Comparison of ENCODE assay signal across 20 cellular contexts in genomic region chr1:1922782-1923680, GRCh38. TPM values are rescaled to one million over a fixed set of nuclear protein-coding genes. Genes with fewer than 3 reads are reported as not detected.
A peak's percentile ranks its signal among the peaks of the same experiment; 100 is the strongest.
DNase-seq lines count a peak whose midpoint lies in the region; ATAC-seq, FAIRE-seq and TF ChIP-seq lines count a peak whose summit lies in the region.
"Had no signal": no experiment of that assay in that cellular context is flagged by ENCODE, and none has a peak within 500 bp of the region (broad histone marks: within the 10 kb centered on the region; RNA-seq: fewer than 3 reads in every experiment).

No MANE protein-coding gene starts in this region.

- no peak overlapping the region for H3K9ac ChIP-seq in H1 (replicated peaks in 1 of 4; ENCODE audit: extremely low read depth in 1 of 4, low read depth in 3 of 4, low read length in 3 of 4)
- H3K9ac ChIP-seq: SK-N-SH had no signal

- no peak overlapping the region for H4K5ac ChIP-seq in H1 (ENCODE audit: insufficient read length, low read depth, low read length)

- H3K9me3 ChIP-seq in H1 (ENCODE audit: insufficient read depth in 2 of 2, low read depth in 1 of 2, low read length in 1 of 2) (peaks cover 0 to 15% of the 10 kb centered on the region in 2 experiments; a peak in 1 of 4 replicates), pancreas (no peaks in the 10 kb centered on the region)
- H3K9me3 ChIP-seq: SK-N-SH, thyroid gland had no signal

- no peak for ATAC-seq in pancreas
- no peak for ATAC-seq in GM21723 (IDR thresholded peaks at IDR 0.05; ENCODE audit: unreplicated experiment)
- ATAC-seq: Panc1; stimulated activated naive CD8-positive, alpha-beta T cell treated with anti-CD3 and anti-CD28 coated beads, Interleukin-15, Interleukin-2, amounts not matched to agents 100 U/mL and 50 U/mL, for 24 hours had no signal

- H3K23me2 ChIP-seq in H1 (ENCODE audit: low read depth, low read length), result peaks cover 4% of the 10 kb centered on the region; the same call in 1 of the 2 replicates

- no peak overlapping the region for H2BK20ac ChIP-seq in H1 (ENCODE audit: low read length)

- H3K36me3 ChIP-seq in H1 (ENCODE audit: control insufficient read depth in 2 of 4, insufficient read depth in 4 of 4, low read length in 3 of 4), result no peaks in the 10 kb centered on the region
- H3K36me3 ChIP-seq in pancreas, result no peaks in the 10 kb centered on the region
- H3K36me3 ChIP-seq: thyroid gland, WERI-Rb-1 had no signal

- H3K79me2 ChIP-seq in H1 (ENCODE audit: control insufficient read depth in 1 of 2, insufficient read depth in 2 of 2, low read length in 2 of 2), result no peaks in the 10 kb centered on the region

- intact Hi-C loops in pancreas (cut with DNase I), result no loop called here

- no peak overlapping the region for H3K56ac ChIP-seq in H1 (replicated peaks; ENCODE audit: insufficient read length, low read depth, low read length)

- H3K4me2 ChIP-seq in H1 (ENCODE audit: insufficient read depth in 1 of 2, low read depth in 2 of 2, low read length in 2 of 2), result no peak overlapping the region
- H3K4me2 ChIP-seq: SK-N-SH had no signal

- H3K18ac ChIP-seq in H1 (ENCODE audit: extremely low read depth, low read length), result no peak overlapping the region

- FAIRE-seq in H1 (lab: Jason Lieb, UNC) (no peak), pancreas (lab: Jason Lieb, UNC) (no peak)
- FAIRE-seq: endometrium had no signal

- no peak for TF ChIP-seq POLR2A in H1 (IDR thresholded peaks at IDR 0.05; ENCODE audit: control extremely low read depth in 1 of 2, low read depth in 2 of 2, low read length in 2 of 2)

- TF ChIP-seq EP300 in H1 (IDR thresholded peaks at IDR 0.05; ENCODE audit: borderline replicate concordance in 1 of 2, low read depth in 2 of 2, low read length in 2 of 2), result no peak

- no peak overlapping the region for H2BK15ac ChIP-seq in H1 (ENCODE audit: low read length)

- no peak overlapping the region for H2BK5ac ChIP-seq in H1 (ENCODE audit: low read depth, low read length)

- 93% methylated on average over 18 of the region's 25 CpGs; no CpG with 5 or more reads in 1 of the 2 experiments for WGBS in H1 (ENCODE audit: extremely low coverage in 1 of 2, insufficient coverage in 1 of 2, insufficient read length in 1 of 2, insufficient replicate concordance in 2 of 2, low coverage in 1 of 2, low lambda C conversion rate in 2 of 2, missing lambda C conversion rate in 1 of 2), 2 experiments
- 71 to 73% methylated on average over 22 to 25 of the region's 25 CpGs for WGBS in pancreas, 2 donors

- H2AFZ ChIP-seq in H1 (ENCODE audit: low read length), result no peak overlapping the region

- no peaks in the 10 kb centered on the region for H3K79me1 ChIP-seq in H1 (ENCODE audit: low read depth, low read length)

- H3K14ac ChIP-seq in H1 (ENCODE audit: insufficient read length), result no peak overlapping the region

- H4K8ac ChIP-seq in H1 (ENCODE audit: extremely low read depth, insufficient read depth, low read length), result no peak overlapping the region; the same call in 1 of the 2 replicates

- H3K23ac ChIP-seq in H1 (ENCODE audit: insufficient read length), result no peak overlapping the region

- no peak overlapping the region for H2BK120ac ChIP-seq in H1 (replicated peaks; ENCODE audit: low read depth, low read length)

- CTCF ChIA-PET in H1 (lab: Charles Lee; ENCODE audit: partially characterized antibody), result interaction anchor here (0.6 to 3.4 kb wide), 8 partner anchors 21 to 122 kb away, joined by 3 to 21 read pairs (median 4); no protein-coding TSS in a partner anchor

- no peak overlapping the region for H3K4ac ChIP-seq in H1 (replicated peaks; ENCODE audit: insufficient read length, low read depth, low read length)

- peak; percentile 91 for DNase-seq in HuH-7 (ENCODE audit: low spot score)
- DNase-seq in H1 (ENCODE audit: low read depth in 1 of 2, low spot score in 2 of 2), result no peak
- DNase-seq in pancreas, result peak in 4 of 6 donors; percentile 22 to 82 (median 56)
- DNase-seq in kidney tubule cell (ENCODE audit: low spot score), result no peak
- DNase-seq: activated CD4-positive, alpha-beta T cell treated with anti-CD3 and anti-CD28 coated beads, Interleukin-2, amount 50 U/mL, for 4 hours; activated CD8-positive, alpha-beta memory T cell treated with anti-CD3 and anti-CD28 coated beads, Interleukin-2, amount 50 U/mL, for 48 hours; activated gamma-delta T cell; CD4-positive, alpha-beta memory T cell; cortex of kidney; NCI-H1105 treated with DMSO at 0.1 percent for 48 hours; NK-92 treated with Interleukin-12 subunit alpha and Interleukin-12 subunit beta, amount 100 ng/mL, for 24 hours; stimulated activated naive CD8-positive, alpha-beta T cell treated with anti-CD3 and anti-CD28 coated beads, Interleukin-15, Interleukin-2, amounts not matched to agents 100 U/mL and 50 U/mL, for 24 hours; thyroid gland; WERI-Rb-1 had no signal

- no peak overlapping the region for H2AK5ac ChIP-seq in H1 (ENCODE audit: low read depth, low read length)

- H3K4me3 ChIP-seq in H1 (ENCODE audit: extremely low read depth in 1 of 4, insufficient read depth in 2 of 4, low read depth in 3 of 4, low read length in 4 of 4), result no peak overlapping the region
- no peak overlapping the region for H3K4me3 ChIP-seq in pancreas
- H3K4me3 ChIP-seq: thyroid gland had no signal

- peak overlapping the region; percentile 54 for H4K91ac ChIP-seq in H1 (replicated peaks; ENCODE audit: insufficient read length, low read length)

- H4K20me1 ChIP-seq in H1 (replicated peaks in 1 of 2; ENCODE audit: control insufficient read depth in 1 of 2, insufficient read depth in 2 of 2, low read length in 2 of 2), result no peaks in the 10 kb centered on the region

- H3K4me1 ChIP-seq in H1 (replicated peaks in 1 of 4; ENCODE audit: control insufficient read depth in 3 of 4, insufficient read depth in 4 of 4, low read length in 3 of 4) (peaks cover 0 to 13% (median 10%) of the 10 kb centered on the region in 4 experiments; a peak in 6 of 7 replicates), pancreas (peaks cover 0 to 5% (median 0%) of the 10 kb centered on the region in 3 donors)

- no peak for TF ChIP-seq CTCF in H1 (IDR thresholded peaks at IDR 0.05; ENCODE audit: control extremely low read depth in 1 of 3, insufficient read depth in 1 of 3, low read depth in 1 of 3, low read length in 3 of 3)
- no peak for TF ChIP-seq CTCF in pancreas (IDR thresholded peaks at IDR 0.05)

- H2BK12ac ChIP-seq in H1 (ENCODE audit: low read depth, low read length), result no peak overlapping the region

- POLR2A ChIA-PET in H1 (lab: Charles Lee; ENCODE audit: partially characterized antibody), result interaction anchor here (0.6 kb wide), 1 partner anchor 418 kb away, joined by 3 read pairs; no protein-coding TSS in a partner anchor

- H3K27ac ChIP-seq in H1 (ENCODE audit: low read depth, low read length) (no peak overlapping the region), pancreas (no peak overlapping the region)
- H3K27ac ChIP-seq: thyroid gland, WERI-Rb-1 had no signal

- TF ChIP-seq RAD21 in H1 (IDR thresholded peaks at IDR 0.05 in 1 of 2, conservative IDR thresholded peaks at IDR 0.05 in 1 of 2; ENCODE audit: low read depth in 2 of 2, low read length in 2 of 2), result no peak

- peaks cover 0 to 2% (median under 1%) of the 10 kb centered on the region in 4 experiments; a peak in 1 of 7 replicates for H3K27me3 ChIP-seq in H1 (replicated peaks in 1 of 4; ENCODE audit: control insufficient read depth in 3 of 4, extremely low read depth in 1 of 4, insufficient read depth in 3 of 4, low read length in 3 of 4)
- H3K27me3 ChIP-seq in pancreas, result no peaks in the 10 kb centered on the region
- H3K27me3 ChIP-seq: thyroid gland had no signal

TF ChIP-seq in H1, 55 proteins besides CTCF, POLR2A, EP300 and RAD21 (continues in another document):
- TF ChIP-seq, protein P1, sequence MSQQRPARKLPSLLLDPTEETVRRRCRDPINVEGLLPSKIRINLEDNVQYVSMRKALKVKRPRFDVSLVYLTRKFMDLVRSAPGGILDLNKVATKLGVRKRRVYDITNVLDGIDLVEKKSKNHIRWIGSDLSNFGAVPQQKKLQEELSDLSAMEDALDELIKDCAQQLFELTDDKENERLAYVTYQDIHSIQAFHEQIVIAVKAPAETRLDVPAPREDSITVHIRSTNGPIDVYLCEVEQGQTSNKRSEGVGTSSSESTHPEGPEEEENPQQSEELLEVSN (IDR thresholded peaks at IDR 0.05), result no peak

RNA-seq across cellular contexts. Expression of gene TMEM52, which starts 4.0 kb away (rescaled TPM):
- total RNA-seq in H1 (2021; fragmentation: NEBNext Ultra II Directional; extraction: Animal tissue kit (Norgen Biotek cat#: 25700)), result 14.6 and 15.0 TPM in 2 replicates
- polyA plus RNA-seq in H1 (2011; rRNA removed), result 30.2 and 46.3 TPM in 2 replicates
- 20.9 TPM for polyA plus RNA-seq in H1 (2011; cell fraction: cytosol; rRNA removed)
- polyA plus RNA-seq in H1 (2011; cell fraction: nucleus; rRNA removed), result 36.1 TPM
- polyA plus RNA-seq in H1 (2012, experiment 1 of 2), result 8.4 to 15.3 TPM (median 14.6 TPM) in 4 replicates
- polyA plus RNA-seq in H1 (2012, experiment 2 of 2), result 15.3 TPM
- 21.5 TPM for polyA plus RNA-seq in H1 (2013, experiment 1 of 2)
- 22.3 TPM for polyA plus RNA-seq in H1 (2013, experiment 2 of 2)
- 5.1 and 6.6 TPM in 2 replicates for polyA minus RNA-seq in H1 (2011; rRNA and poly(A)+ RNA removed)
- 6.2 TPM for polyA minus RNA-seq in H1 (2011; cell fraction: cytosol; rRNA and poly(A)+ RNA removed)
- 11.6 TPM for polyA minus RNA-seq in H1 (2011; cell fraction: nucleus; rRNA and poly(A)+ RNA removed)
- 10 to 100 TPM; 43.6 to 98.9 (median 78.6) TPM for total RNA-seq in pancreas
- polyA plus RNA-seq in pancreas, result 100 to 1,000 TPM in 1 of 2 donors, 10 to 100 TPM in 1; 72.2 to 120 TPM
- total RNA-seq: osteocyte, thyroid gland had no signal
- polyA plus RNA-seq: CD4-positive, alpha-beta memory T cell had no signal

RNA-seq across cellular contexts. Expression of gene CALML6, which starts 8.0 kb away (rescaled TPM):
- 0.92 and 1.3 TPM in 2 replicates for total RNA-seq in H1 (2021; fragmentation: NEBNext Ultra II Directional; extraction: Animal tissue kit (Norgen Biotek cat#: 25700))
- polyA plus RNA-seq in H1 (2011; rRNA removed) (0.54 and 0.96 TPM in 2 replicates), pancreas (1 to 10 TPM; 3.6 to 4.4 TPM)
- polyA plus RNA-seq in H1 (2011; cell fraction: cytosol; rRNA removed), result 1.4 TPM
- polyA plus RNA-seq in H1 (2011; cell fraction: nucleus; rRNA removed), result 4.8 TPM
- polyA plus RNA-seq in H1 (2012, experiment 1 of 2), result 1.3 to 1.9 TPM (median 1.7 TPM) in 4 replicates
- polyA plus RNA-seq in H1 (2012, experiment 2 of 2), result 0.84 TPM
- polyA plus RNA-seq in H1 (2013, experiment 1 of 2), result 0.65 TPM
- 0.63 TPM for polyA plus RNA-seq in H1 (2013, experiment 2 of 2)
- polyA minus RNA-seq in H1 (2011; rRNA and poly(A)+ RNA removed), result 0.09 and 0.15 TPM in 2 replicates
- not detected for polyA minus RNA-seq in H1 (2011; cell fraction: cytosol; rRNA and poly(A)+ RNA removed)
- 1.5 TPM for polyA minus RNA-seq in H1 (2011; cell fraction: nucleus; rRNA and poly(A)+ RNA removed)
- 1 to 10 TPM in 3 of 6 donors, under 1 TPM in 3; 0.39 to 1.4 (median 0.86) TPM for total RNA-seq in pancreas
- total RNA-seq: lung microvascular endothelial cell had no signal
- polyA plus RNA-seq: CD4-positive, alpha-beta memory T cell had no signal

RNA-seq across cellular contexts. Expression of gene GNB1, which starts 32.1 kb away (rescaled TPM):
- 382 and 394 TPM in 2 replicates for total RNA-seq in H1 (2021; fragmentation: NEBNext Ultra II Directional; extraction: Animal tissue kit (Norgen Biotek cat#: 25700))
- polyA plus RNA-seq in H1 (2011; rRNA removed), result 343 and 372 TPM in 2 replicates
- polyA plus RNA-seq in H1 (2011; cell fraction: cytosol; rRNA removed), result 391 TPM
- polyA plus RNA-seq in H1 (2011; cell fraction: nucleus; rRNA removed), result 286 TPM
- 256 to 341 TPM (median 318 TPM) in 4 replicates for polyA plus RNA-seq in H1 (2012, experiment 1 of 2)
- polyA plus RNA-seq in H1 (2012, experiment 2 of 2), result 110 TPM
- 180 TPM for polyA plus RNA-seq in H1 (2013, experiment 1 of 2)
- polyA plus RNA-seq in H1 (2013, experiment 2 of 2), result 186 TPM
- polyA minus RNA-seq in H1 (2011; rRNA and poly(A)+ RNA removed), result 482 and 536 TPM in 2 replicates
- 250 TPM for polyA minus RNA-seq in H1 (2011; cell fraction: cytosol; rRNA and poly(A)+ RNA removed)
- polyA minus RNA-seq in H1 (2011; cell fraction: nucleus; rRNA and poly(A)+ RNA removed), result 104 TPM
- total RNA-seq in pancreas, result 100 to 1,000 TPM in 2 of 6 donors, 10 to 100 TPM in 4; 75.4 to 160 (median 97.5) TPM
- 10 to 100 TPM; 42.3 to 71.1 TPM for polyA plus RNA-seq in pancreas

Comparison
In these comparisons a context has a peak if more than half of its experiments do, and no peak if none do; other contexts are left out.
1. DNase-seq: peak in HuH-7 (single experiment) and pancreas (4 of 6); none in H1 (0 of 2) and kidney tubule cell (single experiment).